In the genomic region with DNA sequence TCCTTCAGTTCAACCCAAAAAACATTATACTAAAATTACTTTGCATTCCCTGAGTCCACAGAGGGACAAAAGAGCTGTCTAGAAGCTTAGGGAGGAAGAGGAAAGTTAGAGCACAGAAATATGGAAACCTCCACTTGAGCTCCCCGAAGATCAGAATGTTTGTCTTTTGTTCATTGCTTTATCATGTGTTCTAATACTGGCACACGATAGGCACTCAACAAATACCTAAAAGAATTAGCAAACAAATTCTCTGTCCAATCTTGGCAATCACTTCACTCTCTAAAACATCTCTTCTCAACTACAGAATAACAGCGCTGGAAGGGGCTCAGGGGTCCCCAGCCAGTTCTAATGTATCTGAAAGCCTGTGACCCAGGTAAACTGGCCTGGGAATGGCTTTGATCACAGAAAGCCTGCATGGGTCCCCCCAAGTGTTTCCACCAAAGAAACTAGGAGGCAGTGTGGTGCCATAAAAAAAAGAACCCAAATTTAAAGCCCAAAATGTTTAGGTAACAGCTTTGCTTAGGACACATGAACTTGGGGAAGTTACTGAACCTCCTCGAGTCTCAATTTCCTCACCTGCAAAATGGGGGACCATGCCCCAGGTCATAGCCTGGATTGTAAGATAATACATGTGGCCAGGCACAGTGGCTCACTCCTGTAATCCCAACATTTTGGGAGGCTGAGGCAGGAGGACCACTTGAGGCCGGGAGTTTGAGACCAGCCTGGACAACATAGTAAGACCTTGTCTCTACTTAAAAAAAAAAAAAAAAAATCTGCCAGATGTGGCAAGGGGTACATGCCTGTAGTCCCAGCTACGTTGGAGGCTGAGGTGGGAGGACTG, we compare ENCODE assay signal across 15 cellular contexts. TPM values are rescaled to one million over a fixed set of nuclear protein-coding genes. Genes with fewer than 3 reads are reported as not detected.
DNase-seq lines count a peak whose midpoint lies in the region; ATAC-seq, FAIRE-seq and TF ChIP-seq lines count a peak whose summit lies in the region.
"Had no signal": no experiment of that assay in that cellular context is flagged by ENCODE, and none has a peak within 500 bp of the region (broad histone marks: within the 10 kb centered on the region; RNA-seq: fewer than 3 reads in every experiment).

No MANE protein-coding gene starts in this region.

- H3K27me3 Mint-ChIP-seq in activated T-cell treated with anti-CD3 and anti-CD28 coated beads, Interleukin-2, amount 50 U/mL, for 24 hours = no peaks in the 10 kb centered on the region
- no peaks in the 10 kb centered on the region for H3K27me3 Mint-ChIP-seq in activated T-cell treated with anti-CD3 and anti-CD28 coated beads, Interleukin-2, amount 50 U/mL, for 4 hours (ENCODE audit: low read depth)
- H3K27me3 Mint-ChIP-seq: activated CD4-positive, alpha-beta memory T cell treated with anti-CD3 and anti-CD28 coated beads, Interleukin-2, amount 10 ng/mL, durations not matched to agents 7 days and 5 days had no signal

- no peak overlapping the region for H3K4me3 Mint-ChIP-seq in activated T-cell treated with anti-CD3 and anti-CD28 coated beads, Interleukin-2, amount 50 U/mL, for 24 hours
- H3K4me3 Mint-ChIP-seq in activated T-cell treated with anti-CD3 and anti-CD28 coated beads, Interleukin-2, amount 50 U/mL, for 4 hours = no peak overlapping the region
- H3K4me3 Mint-ChIP-seq: activated CD4-positive, alpha-beta memory T cell treated with anti-CD3 and anti-CD28 coated beads, Interleukin-2, amount 10 ng/mL, durations not matched to agents 7 days and 5 days had no signal

- H3K4me3 ChIP-seq in NB4 (ENCODE audit: low read depth, low read length) (no peak overlapping the region), dorsolateral prefrontal cortex (no peak overlapping the region), retinal pigment epithelial cell (ENCODE audit: low read length) (no peak overlapping the region)
- H3K4me3 ChIP-seq: upper lobe of left lung had no signal

- no peaks in the 10 kb centered on the region for H3K9me3 Mint-ChIP-seq in activated T-cell treated with anti-CD3 and anti-CD28 coated beads, Interleukin-2, amount 50 U/mL, for 24 hours
- H3K9me3 Mint-ChIP-seq in activated T-cell treated with anti-CD3 and anti-CD28 coated beads, Interleukin-2, amount 50 U/mL, for 4 hours = no peaks in the 10 kb centered on the region
- H3K9me3 Mint-ChIP-seq: activated CD4-positive, alpha-beta memory T cell treated with anti-CD3 and anti-CD28 coated beads, Interleukin-2, amount 10 ng/mL, durations not matched to agents 7 days and 5 days had no signal

- peak overlapping the region; percentile 73 for H3K27ac Mint-ChIP-seq in activated T-cell treated with anti-CD3 and anti-CD28 coated beads, Interleukin-2, amount 50 U/mL, for 24 hours
- H3K27ac Mint-ChIP-seq: activated CD4-positive, alpha-beta memory T cell treated with anti-CD3 and anti-CD28 coated beads, Interleukin-2, amount 10 ng/mL, durations not matched to agents 7 days and 5 days had no signal

- intact Hi-C loops in dorsolateral prefrontal cortex (cut with DNase I) = loop anchor here (2.0 to 10.0 kb wide), 4 partner anchors 42 to 127 kb away; no protein-coding TSS in a partner anchor

- no peaks in the 10 kb centered on the region for H3K27me3 ChIP-seq in dorsolateral prefrontal cortex
- H3K27me3 ChIP-seq: upper lobe of left lung had no signal

- no peak for TF ChIP-seq POLR2A in NB4 (IDR thresholded peaks at IDR 0.05; ENCODE audit: extremely low read depth, insufficient read length)
- TF ChIP-seq POLR2A in GM12891 (IDR thresholded peaks at IDR 0.05; ENCODE audit: low read depth, low read length) = no peak

- in situ Hi-C loops in ACHN (cut with HindIII; ENCODE audit: low pct_ligation_motif_present, low pct_unique_long_range_greater_than_20kb, low sequenced_read_pairs) = no loop called here

- no peak for FAIRE-seq in GM12891 (lab: Jason Lieb, UNC)

- peaks cover 95% of the 10 kb centered on the region for H3K4me1 Mint-ChIP-seq in activated T-cell treated with anti-CD3 and anti-CD28 coated beads, Interleukin-2, amount 50 U/mL, for 24 hours (ENCODE audit: low read depth)
- peaks cover 74% of the 10 kb centered on the region for H3K4me1 Mint-ChIP-seq in activated T-cell treated with anti-CD3 and anti-CD28 coated beads, Interleukin-2, amount 50 U/mL, for 4 hours (ENCODE audit: low read depth)

- H3K36me3 Mint-ChIP-seq in activated T-cell treated with anti-CD3 and anti-CD28 coated beads, Interleukin-2, amount 50 U/mL, for 24 hours (ENCODE audit: low read depth) = peaks cover 13% of the 10 kb centered on the region
- H3K36me3 Mint-ChIP-seq in activated T-cell treated with anti-CD3 and anti-CD28 coated beads, Interleukin-2, amount 50 U/mL, for 4 hours (ENCODE audit: insufficient read depth) = no peaks in the 10 kb centered on the region

- no peak for DNase-seq in activated T-cell treated with anti-CD3 and anti-CD28 coated beads, Interleukin-2, amount 50 U/mL, for 24 hours
- DNase-seq in activated T-cell treated with anti-CD3 and anti-CD28 coated beads, Interleukin-2, amount 50 U/mL, for 4 hours = no peak
- peak; percentile 20 for DNase-seq in NB4 (ENCODE audit: low read depth)
- DNase-seq in dorsolateral prefrontal cortex = no peak
- DNase-seq in retinal pigment epithelial cell (ENCODE audit: low read depth) = no peak
- no peak for DNase-seq in GM12891 (ENCODE audit: insufficient read length, low spot score)
- DNase-seq in ACHN = no peak
- DNase-seq: activated CD4-positive, alpha-beta memory T cell treated with anti-CD3 and anti-CD28 coated beads, Interleukin-2, amount 10 ng/mL, durations not matched to agents 7 days and 5 days; activated effector memory CD4-positive, alpha-beta T cell treated with anti-CD3 and anti-CD28 coated beads, Interleukin-2, amount 50 U/mL, for 16 hours; COR-L47; NCI-H2107; SHP77 treated with DMSO at 0.1 percent for 48 hours; stimulated activated naive CD4-positive, alpha-beta T cell; upper lobe of left lung had no signal

- TF ChIP-seq CTCF in NB4 (IDR thresholded peaks at IDR 0.05; ENCODE audit: low read depth, low read length) (no peak), dorsolateral prefrontal cortex (IDR thresholded peaks at IDR 0.05 in 54 of 56, conservative IDR thresholded peaks at IDR 0.05 in 2 of 56; ENCODE audit: low read depth in 1 of 56, partially characterized antibody in 56 of 56) (peak in 3 of 56 donors; percentile 10 to 21 (median 10)), retinal pigment epithelial cell (conservative IDR thresholded peaks at IDR 0.05; ENCODE audit: low read depth, low read length) (peak; percentile 14)

- H3K27ac ChIP-seq in dorsolateral prefrontal cortex = peak overlapping the region in 48 of 59 donors; percentile 2 to 92 (median 56)
- H3K27ac ChIP-seq: upper lobe of left lung had no signal

- ATAC-seq in activated T-cell treated with anti-CD3 and anti-CD28 coated beads, Interleukin-2, amount 50 U/mL, for 4 hours = no peak
- ATAC-seq in GM19397 (IDR thresholded peaks at IDR 0.05; ENCODE audit: unreplicated experiment) = no peak

TF ChIP-seq in GM12891, 5 proteins besides CTCF, POLR2A, EP300 and RAD21:
- TF ChIP-seq POLR2AphosphoS5 (IDR thresholded peaks at IDR 0.05; ENCODE audit: low read depth, low read length) (no peak), POU2F2 (IDR thresholded peaks at IDR 0.05; ENCODE audit: low read depth, low read length) (no peak), TAF1 (IDR thresholded peaks at IDR 0.05; ENCODE audit: low read depth, low read length) (no peak)

RNA-seq across cellular contexts. Expression of gene SSBP3, which starts 45.8 kb away (rescaled TPM):
- 10 to 100 TPM; 36.2 to 39.1 (median 37.5) TPM for total RNA-seq in activated T-cell treated with anti-CD3 and anti-CD28 coated beads, Interleukin-2, amount 50 U/mL, for 4 hours
- 100 to 1,000 TPM in 118 of 120 experiments, 10 to 100 TPM in 2; 90.9 to 247 (median 178) TPM for total RNA-seq in dorsolateral prefrontal cortex
- polyA plus RNA-seq in GM12891 (2012; ENCODE audit: low read depth, missing spikeins) = 14.3 TPM
